ENCODE assay signal across 16 cellular contexts in genomic region chr10:28801869-28802268, GRCh38.
DNase-seq lines count a peak whose midpoint lies in the region; ATAC-seq and TF ChIP-seq lines count a peak whose summit lies in the region.
"Had no signal": no experiment of that assay in that cellular context is flagged by ENCODE, and none has a peak within 500 bp of the region (broad histone marks: within the 10 kb centered on the region; RNA-seq: fewer than 3 reads in every experiment).

No MANE protein-coding gene starts in this region.

- in situ Hi-C loops in G401 (cut with HindIII; ENCODE audit: low sequenced_read_pairs), result no loop called here

- H3K4me3 Mint-ChIP-seq in mesothelial cell of epicardium (no peak overlapping the region), immature natural killer cell (no peak overlapping the region)
- H3K4me3 Mint-ChIP-seq: CD4-positive, CD25-positive, alpha-beta regulatory T cell; CD8-positive, alpha-beta memory T cell; H9; IgD-negative memory B cell had no signal

- H3K9me3 Mint-ChIP-seq in mesothelial cell of epicardium (no peaks in the 10 kb centered on the region), immature natural killer cell (peaks cover 0 to 1% (median 0%) of the 10 kb centered on the region in 6 donors)
- H3K9me3 Mint-ChIP-seq: CD8-positive, alpha-beta memory T cell; H9 had no signal

- H3K27ac Mint-ChIP-seq in mesothelial cell of epicardium, result peak overlapping the region; percentile 70
- H3K27ac Mint-ChIP-seq in immature natural killer cell, result no peak overlapping the region
- H3K27ac Mint-ChIP-seq: CD4-positive, CD25-positive, alpha-beta regulatory T cell; CD8-positive, alpha-beta memory T cell; IgD-negative memory B cell had no signal

- H3K36me3 Mint-ChIP-seq in mesothelial cell of epicardium, result no peaks in the 10 kb centered on the region
- H3K36me3 Mint-ChIP-seq in immature natural killer cell, result no peaks in the 10 kb centered on the region
- H3K36me3 Mint-ChIP-seq: CD4-positive, CD25-positive, alpha-beta regulatory T cell; CD8-positive, alpha-beta memory T cell; IgD-negative memory B cell had no signal

- H3K4me1 Mint-ChIP-seq in mesothelial cell of epicardium, result peaks cover 57% of the 10 kb centered on the region
- H3K4me1 Mint-ChIP-seq in immature natural killer cell, result no peaks in the 10 kb centered on the region
- H3K4me1 Mint-ChIP-seq: CD4-positive, CD25-positive, alpha-beta regulatory T cell; CD8-positive, alpha-beta memory T cell had no signal

- H3K27me3 Mint-ChIP-seq in mesothelial cell of epicardium (ENCODE audit: low read depth), result no peaks in the 10 kb centered on the region
- peaks cover 0 to 13% (median 4%) of the 10 kb centered on the region in 3 donors for H3K27me3 Mint-ChIP-seq in immature natural killer cell (ENCODE audit: low read depth in 3 of 3)

- no peak for TF ChIP-seq CTCF in mesothelial cell of epicardium (IDR thresholded peaks at IDR 0.05; ENCODE audit: unreplicated experiment)

- peak; percentile 47 for ATAC-seq in left lobe of liver
- no peak for ATAC-seq in GM19467 (IDR thresholded peaks at IDR 0.05; ENCODE audit: unreplicated experiment)

- DNase-seq in LoVo (ENCODE audit: low spot score) (peak; percentile 51), left lobe of liver (ENCODE audit: low spot score) (no peak), mesothelial cell of epicardium (ENCODE audit: low spot score in 2 of 2, unreplicated experiment in 2 of 2) (no peak), G401 (ENCODE audit: low spot score) (no peak), immature natural killer cell (no peak)
- DNase-seq: ACHN; BE2C; C1 segment of cervical spinal cord; CD4-positive, CD25-positive, alpha-beta regulatory T cell; CD8-positive, alpha-beta memory T cell; COR-L47; DMS 273 treated with DMSO at 0.1 percent for 48 hours; GDM1; H9 had no signal
